Comparison of ENCODE assay signal across 3 cellular contexts in the genomic region with DNA sequence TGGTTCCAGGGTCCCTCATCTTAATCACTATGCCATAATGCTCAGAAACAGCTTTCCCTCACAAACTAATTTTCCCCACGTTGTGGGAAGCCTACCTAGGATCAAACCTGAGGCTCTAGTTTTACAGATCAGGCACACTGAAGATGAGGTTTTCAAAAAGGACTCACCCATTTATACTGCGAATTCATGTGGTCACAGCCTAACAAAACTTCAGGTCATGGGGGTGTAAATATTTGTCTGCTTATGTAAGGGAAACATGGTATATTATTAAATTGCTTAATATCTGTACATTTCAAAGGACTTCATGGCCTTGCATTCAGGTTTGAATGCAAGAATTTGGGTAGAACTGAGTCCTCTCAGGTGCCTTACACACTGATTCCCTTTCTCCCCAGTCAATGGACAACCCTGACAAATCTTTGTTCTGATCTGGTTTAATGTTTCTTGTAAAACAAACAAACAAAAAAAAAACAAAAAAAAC.
TF ChIP-seq lines count a peak whose summit lies in the region.

No MANE protein-coding gene starts in this region.

TF ChIP-seq in A549, 52 proteins besides CTCF, POLR2A, EP300 and RAD21 (continued from another document):
- TF ChIP-seq, protein P1, sequence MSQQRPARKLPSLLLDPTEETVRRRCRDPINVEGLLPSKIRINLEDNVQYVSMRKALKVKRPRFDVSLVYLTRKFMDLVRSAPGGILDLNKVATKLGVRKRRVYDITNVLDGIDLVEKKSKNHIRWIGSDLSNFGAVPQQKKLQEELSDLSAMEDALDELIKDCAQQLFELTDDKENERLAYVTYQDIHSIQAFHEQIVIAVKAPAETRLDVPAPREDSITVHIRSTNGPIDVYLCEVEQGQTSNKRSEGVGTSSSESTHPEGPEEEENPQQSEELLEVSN (IDR thresholded peaks at IDR 0.05; ENCODE audit: borderline replicate concordance, low read depth), result no peak
- TF ChIP-seq ZNF302 (CRISPR knock-in tag; IDR thresholded peaks at IDR 0.05), result no peak
- TF ChIP-seq, protein P2, sequence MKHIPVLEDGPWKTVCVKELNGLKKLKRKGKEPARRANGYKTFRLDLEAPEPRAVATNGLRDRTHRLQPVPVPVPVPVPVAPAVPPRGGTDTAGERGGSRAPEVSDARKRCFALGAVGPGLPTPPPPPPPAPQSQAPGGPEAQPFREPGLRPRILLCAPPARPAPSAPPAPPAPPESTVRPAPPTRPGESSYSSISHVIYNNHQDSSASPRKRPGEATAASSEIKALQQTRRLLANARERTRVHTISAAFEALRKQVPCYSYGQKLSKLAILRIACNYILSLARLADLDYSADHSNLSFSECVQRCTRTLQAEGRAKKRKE (CRISPR knock-in tag; IDR thresholded peaks at IDR 0.05; ENCODE audit: low read depth), result no peak
- TF ChIP-seq EHF (CRISPR knock-in tag; IDR thresholded peaks at IDR 0.05), result no peak
- TF ChIP-seq RARB (CRISPR knock-in tag; IDR thresholded peaks at IDR 0.05), result peak; percentile 69
- peak; percentile 94 for TF ChIP-seq POLR2AphosphoS2 (conservative IDR thresholded peaks at IDR 0.05; ENCODE audit: low read length)
- TF ChIP-seq ESRRA (IDR thresholded peaks at IDR 0.05; ENCODE audit: borderline replicate concordance, low read length), result no peak
- no peak for TF ChIP-seq ZFP36 (IDR thresholded peaks at IDR 0.05; ENCODE audit: borderline replicate concordance, partially characterized antibody)
- no peak for TF ChIP-seq CHD4 (IDR thresholded peaks at IDR 0.05; ENCODE audit: borderline replicate concordance)
- no peak for TF ChIP-seq FOSL2 (IDR thresholded peaks at IDR 0.05)
- peak; percentile 12 for TF ChIP-seq FOSL2 (CRISPR knock-in tag; IDR thresholded peaks at IDR 0.05)
- TF ChIP-seq HEYL (CRISPR knock-in tag; IDR thresholded peaks at IDR 0.05), result no peak
- peak; percentile 93 for TF ChIP-seq FOSB (CRISPR knock-in tag; IDR thresholded peaks at IDR 0.05)
- 0 out of 2 replicates have a peak, but pooled peaks have one; percentile 19 for TF ChIP-seq HOXB5 (CRISPR knock-in tag; IDR thresholded peaks at IDR 0.05)
- peak; percentile 10 for TF ChIP-seq TFCP2L1 (CRISPR knock-in tag; IDR thresholded peaks at IDR 0.05)
- TF ChIP-seq JUN (IDR thresholded peaks at IDR 0.05), result peak in 1 of 2 experiments; percentile 36; a peak in 1 of 5 replicates
- no peak for TF ChIP-seq MYC (IDR thresholded peaks at IDR 0.05; ENCODE audit: borderline replicate concordance, low read length)
- TF ChIP-seq KDM1A (IDR thresholded peaks at IDR 0.05; ENCODE audit: low read depth), result no peak

TF ChIP-seq in HEK293, 187 proteins besides CTCF, POLR2A, EP300 and RAD21 (continued from another document):
- peak; percentile 39; the same call in 1 of the 2 replicates for TF ChIP-seq MZF1 (tag by site-specific recombination; IDR thresholded peaks at IDR 0.05; ENCODE audit: borderline replicate concordance)

TF ChIP-seq in K562, 482 proteins besides CTCF, POLR2A, EP300 and RAD21 (continued from another document):
- TF ChIP-seq, protein P3, sequence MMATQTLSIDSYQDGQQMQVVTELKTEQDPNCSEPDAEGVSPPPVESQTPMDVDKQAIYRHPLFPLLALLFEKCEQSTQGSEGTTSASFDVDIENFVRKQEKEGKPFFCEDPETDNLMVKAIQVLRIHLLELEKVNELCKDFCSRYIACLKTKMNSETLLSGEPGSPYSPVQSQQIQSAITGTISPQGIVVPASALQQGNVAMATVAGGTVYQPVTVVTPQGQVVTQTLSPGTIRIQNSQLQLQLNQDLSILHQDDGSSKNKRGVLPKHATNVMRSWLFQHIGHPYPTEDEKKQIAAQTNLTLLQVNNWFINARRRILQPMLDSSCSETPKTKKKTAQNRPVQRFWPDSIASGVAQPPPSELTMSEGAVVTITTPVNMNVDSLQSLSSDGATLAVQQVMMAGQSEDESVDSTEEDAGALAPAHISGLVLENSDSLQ (IDR thresholded peaks at IDR 0.05), result no peak
- no peak for TF ChIP-seq RBM34 (IDR thresholded peaks at IDR 0.05; ENCODE audit: borderline replicate concordance, insufficient read depth, low read length)
- no peak for TF ChIP-seq ZNF79 (CRISPR knock-in tag; IDR thresholded peaks at IDR 0.05; ENCODE audit: low read depth)
- TF ChIP-seq, protein P4, sequence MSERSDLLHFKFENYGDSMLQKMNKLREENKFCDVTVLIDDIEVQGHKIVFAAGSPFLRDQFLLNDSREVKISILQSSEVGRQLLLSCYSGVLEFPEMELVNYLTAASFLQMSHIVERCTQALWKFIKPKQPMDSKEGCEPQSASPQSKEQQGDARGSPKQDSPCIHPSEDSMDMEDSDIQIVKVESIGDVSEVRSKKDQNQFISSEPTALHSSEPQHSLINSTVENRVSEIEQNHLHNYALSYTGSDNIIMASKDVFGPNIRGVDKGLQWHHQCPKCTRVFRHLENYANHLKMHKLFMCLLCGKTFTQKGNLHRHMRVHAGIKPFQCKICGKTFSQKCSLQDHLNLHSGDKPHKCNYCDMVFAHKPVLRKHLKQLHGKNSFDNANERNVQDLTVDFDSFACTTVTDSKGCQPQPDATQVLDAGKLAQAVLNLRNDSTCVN (CRISPR knock-in tag; IDR thresholded peaks at IDR 0.05), result no peak
- no peak for TF ChIP-seq SRSF7 (optimal IDR thresholded peaks at IDR 0.05; ENCODE audit: low read depth, low read length)
- TF ChIP-seq, protein P5, sequence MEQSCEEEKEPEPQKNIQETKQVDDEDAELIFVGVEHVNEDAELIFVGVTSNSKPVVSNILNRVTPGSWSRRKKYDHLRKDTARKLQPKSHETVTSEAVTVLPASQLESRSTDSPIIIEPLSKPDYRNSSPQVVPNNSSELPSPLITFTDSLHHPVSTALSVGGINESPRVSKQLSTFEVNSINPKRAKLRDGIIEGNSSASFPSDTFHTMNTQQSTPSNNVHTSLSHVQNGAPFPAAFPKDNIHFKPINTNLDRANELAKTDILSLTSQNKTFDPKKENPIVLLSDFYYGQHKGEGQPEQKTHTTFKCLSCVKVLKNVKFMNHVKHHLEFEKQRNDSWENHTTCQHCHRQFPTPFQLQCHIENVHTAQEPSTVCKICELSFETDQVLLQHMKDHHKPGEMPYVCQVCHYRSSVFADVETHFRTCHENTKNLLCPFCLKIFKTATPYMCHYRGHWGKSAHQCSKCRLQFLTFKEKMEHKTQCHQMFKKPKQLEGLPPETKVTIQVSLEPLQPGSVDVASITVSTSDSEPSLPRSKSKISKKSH (CRISPR knock-in tag; IDR thresholded peaks at IDR 0.05), result no peak
- TF ChIP-seq ADNP (tag; IDR thresholded peaks at IDR 0.05), result no peak
- TF ChIP-seq, protein P6, sequence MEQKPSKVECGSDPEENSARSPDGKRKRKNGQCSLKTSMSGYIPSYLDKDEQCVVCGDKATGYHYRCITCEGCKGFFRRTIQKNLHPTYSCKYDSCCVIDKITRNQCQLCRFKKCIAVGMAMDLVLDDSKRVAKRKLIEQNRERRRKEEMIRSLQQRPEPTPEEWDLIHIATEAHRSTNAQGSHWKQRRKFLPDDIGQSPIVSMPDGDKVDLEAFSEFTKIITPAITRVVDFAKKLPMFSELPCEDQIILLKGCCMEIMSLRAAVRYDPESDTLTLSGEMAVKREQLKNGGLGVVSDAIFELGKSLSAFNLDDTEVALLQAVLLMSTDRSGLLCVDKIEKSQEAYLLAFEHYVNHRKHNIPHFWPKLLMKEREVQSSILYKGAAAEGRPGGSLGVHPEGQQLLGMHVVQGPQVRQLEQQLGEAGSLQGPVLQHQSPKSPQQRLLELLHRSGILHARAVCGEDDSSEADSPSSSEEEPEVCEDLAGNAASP (IDR thresholded peaks at IDR 0.05), result no peak
- no peak for TF ChIP-seq ZNF197 (CRISPR knock-in tag; IDR thresholded peaks at IDR 0.05; ENCODE audit: low read depth)
- no peak for TF ChIP-seq TGIF2 (CRISPR knock-in tag; IDR thresholded peaks at IDR 0.05)
- TF ChIP-seq CREB1 (IDR thresholded peaks at IDR 0.05), result no peak
- no peak for TF ChIP-seq CREB1 (CRISPR knock-in tag; IDR thresholded peaks at IDR 0.05)
- TF ChIP-seq TCFL5 (CRISPR knock-in tag; conservative IDR thresholded peaks at IDR 0.05), result no peak
- TF ChIP-seq ZNF23 (CRISPR knock-in tag; IDR thresholded peaks at IDR 0.05), result no peak
- no peak for TF ChIP-seq BRD4 (IDR thresholded peaks at IDR 0.05)
- no peak for TF ChIP-seq MYC (IDR thresholded peaks at IDR 0.05; ENCODE audit: low read depth, low read length)
- TF ChIP-seq MYC (CRISPR knock-in tag; IDR thresholded peaks at IDR 0.05; ENCODE audit: borderline replicate concordance, low read depth), result no peak
- no peak for TF ChIP-seq ZNF133 (CRISPR knock-in tag; IDR thresholded peaks at IDR 0.05)
